Comparison of ENCODE assay signal across 32 cellular contexts in genomic region chr6:50817638-50817950, GRCh38. TPM values are rescaled to one million over a fixed set of nuclear protein-coding genes. Genes with fewer than 3 reads are reported as not detected.
"Had no signal": no experiment of that assay in that cellular context is flagged by ENCODE, and none has a peak within 500 bp of the region (broad histone marks: within the 10 kb centered on the region; RNA-seq: fewer than 3 reads in every experiment).

No MANE protein-coding gene starts in this region.

- H3K9me3 ChIP-seq: adrenal gland, body of pancreas, heart left ventricle, left lung, lower lobe of right lung, right lobe of liver, thoracic aorta, upper lobe of left lung had no signal

- H3K27ac Mint-ChIP-seq: activated B cell treated with CpG ODN at 0.5 μM for 24 hours; activated naive CD4-positive, alpha-beta T cell treated with anti-CD3 and anti-CD28 coated beads for 36 hours; activated naive CD8-positive, alpha-beta T cell treated with anti-CD3 and anti-CD28 coated beads for 36 hours; effector memory CD8-positive, alpha-beta T cell; natural killer cell; T-helper 2 cell treated with Interferon-gamma antibody and Interleukin-4, amounts not matched to agents 5 μg/mL and 100 μg/mL, for 36 hours had no signal

- H3K9me3 Mint-ChIP-seq: activated B cell treated with CpG ODN at 0.5 μM for 24 hours; activated naive CD4-positive, alpha-beta T cell treated with anti-CD3 and anti-CD28 coated beads for 36 hours; activated naive CD8-positive, alpha-beta T cell treated with anti-CD3 and anti-CD28 coated beads for 36 hours; activated T-cell treated with anti-CD3 and anti-CD28 coated beads, Interleukin-2, amount 50 U/mL, for 72 hours; effector memory CD8-positive, alpha-beta T cell; T-helper 2 cell treated with Interferon-gamma antibody and Interleukin-4, amounts not matched to agents 5 μg/mL and 100 μg/mL, for 36 hours had no signal

- H3K4me3 Mint-ChIP-seq: activated B cell treated with CpG ODN at 0.5 μM for 24 hours; activated naive CD4-positive, alpha-beta T cell treated with anti-CD3 and anti-CD28 coated beads for 36 hours; activated naive CD8-positive, alpha-beta T cell treated with anti-CD3 and anti-CD28 coated beads for 36 hours; activated T-cell treated with anti-CD3 and anti-CD28 coated beads, Interleukin-2, amount 50 U/mL, for 72 hours; effector memory CD8-positive, alpha-beta T cell; natural killer cell; T-helper 2 cell treated with Interferon-gamma antibody and Interleukin-4, amounts not matched to agents 5 μg/mL and 100 μg/mL, for 36 hours had no signal

- DNase-seq: activated B cell treated with CpG ODN at 0.5 μM for 24 hours; activated CD4-positive, alpha-beta T cell treated with anti-CD3 and anti-CD28 coated beads, Interleukin-2, amount 50 U/mL, for 1 hour; activated effector memory CD4-positive, alpha-beta T cell treated with Interleukin-2 at 50 U/mL for 16 hours; activated naive CD4-positive, alpha-beta T cell treated with anti-CD3 and anti-CD28 coated beads for 36 hours; activated naive CD8-positive, alpha-beta T cell treated with anti-CD3 and anti-CD28 coated beads for 36 hours; activated T-cell treated with anti-CD3 and anti-CD28 coated beads for 4 hours; activated T-cell treated with anti-CD3 and anti-CD28 coated beads, Interleukin-2, amount 50 U/mL, for 72 hours; adrenal gland; aorta; body of pancreas; cortex of kidney; effector memory CD8-positive, alpha-beta T cell; heart left ventricle; left lung; lower lobe of right lung; mesendoderm; natural killer cell; right lobe of liver; stimulated activated CD4-positive, alpha-beta T cell treated with anti-CD3 and anti-CD28 coated beads, Interleukin-12 subunit alpha, Interleukin-12 subunit beta, amount 100 ng/mL, for 4 hours; stimulated activated CD4-positive, alpha-beta T cell treated with anti-CD3 and anti-CD28 coated beads, Interleukin-4, amount 100 ng/mL, for 1 hour; stimulated activated naive CD8-positive, alpha-beta T cell treated with anti-CD3 and anti-CD28 coated beads, Interleukin-15, Interleukin-2, amounts not matched to agents 100 U/mL and 50 U/mL, for 24 hours; T-helper 1 cell; upper lobe of left lung had no signal

- H3K36me3 ChIP-seq: adrenal gland, heart left ventricle, left lung, lower lobe of right lung, right lobe of liver, thoracic aorta, upper lobe of left lung had no signal

- ATAC-seq: activated T-cell treated with anti-CD3 and anti-CD28 coated beads, Interleukin-2, amount 50 U/mL, for 72 hours; body of pancreas; effector memory CD8-positive, alpha-beta T cell; esophagus mucosa; foreskin keratinocyte; heart left ventricle; left lung; lower lobe of right lung; natural killer cell; right lobe of liver; stimulated activated naive CD8-positive, alpha-beta T cell treated with anti-CD3 and anti-CD28 coated beads, Interleukin-15, Interleukin-2, amounts not matched to agents 100 U/mL and 50 U/mL, for 24 hours had no signal

- H3K27ac ChIP-seq: body of pancreas, foreskin keratinocyte, heart left ventricle, left lung, lower lobe of right lung, right lobe of liver, thoracic aorta, upper lobe of left lung had no signal

- H3K4me3 ChIP-seq: adrenal gland, body of pancreas, heart left ventricle, left lung, lower lobe of right lung, right lobe of liver, thoracic aorta, upper lobe of left lung had no signal

- H3K36me3 Mint-ChIP-seq: natural killer cell had no signal

RNA-seq across cellular contexts. Expression of gene TFAP2B, which starts 1.1 kb away (rescaled TPM):
- total RNA-seq: activated B cell treated with CpG ODN at 0.5 μM for 24 hours; activated naive CD4-positive, alpha-beta T cell treated with anti-CD3 and anti-CD28 coated beads for 36 hours; activated naive CD8-positive, alpha-beta T cell treated with anti-CD3 and anti-CD28 coated beads for 36 hours; activated T-cell treated with anti-CD3 and anti-CD28 coated beads, Interleukin-2, amount 50 U/mL, for 72 hours; aorta; body of pancreas; cardiac septum; heart left ventricle; lower lobe of right lung; mononuclear cell; natural killer cell; osteoblast; posterior vena cava; right lobe of liver; skeletal muscle tissue had no signal
- polyA plus RNA-seq: heart left ventricle had no signal
